In the genomic region with DNA sequence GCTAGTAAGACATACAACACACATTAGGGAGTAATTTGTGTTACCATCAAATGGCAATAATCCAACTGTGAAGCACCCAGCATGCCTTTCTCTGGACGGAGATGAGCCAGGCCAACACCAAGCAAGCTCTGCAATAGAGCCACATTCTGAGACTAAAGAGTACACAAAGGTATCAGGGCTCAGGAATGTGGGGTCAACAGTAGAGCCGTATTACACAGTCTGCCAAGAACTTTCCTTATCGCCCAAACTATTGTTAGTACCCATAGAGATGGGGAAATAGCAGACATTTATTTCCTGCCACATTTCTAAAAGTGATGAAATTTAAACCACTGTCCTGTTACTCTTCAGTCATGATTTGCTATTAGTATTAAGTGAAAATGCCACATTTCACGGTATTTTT, we compare ENCODE assay signal across 1 cellular context.
TF ChIP-seq lines count a peak whose summit lies in the region.

No MANE protein-coding gene starts in this region.

TF ChIP-seq in HepG2, 621 proteins besides CTCF, POLR2A, EP300 and RAD21 (continued from another document):
- TF ChIP-seq PAX8 (CRISPR knock-in tag; IDR thresholded peaks at IDR 0.05; ENCODE audit: borderline replicate concordance) (no peak), ZNF317 (CRISPR knock-in tag; IDR thresholded peaks at IDR 0.05) (no peak), SNAPC2 (CRISPR knock-in tag; IDR thresholded peaks at IDR 0.05) (no peak), RFX1 (IDR thresholded peaks at IDR 0.05) (no peak), ZNF891 (CRISPR knock-in tag; IDR thresholded peaks at IDR 0.05) (no peak), NCOA1 (CRISPR knock-in tag; IDR thresholded peaks at IDR 0.05) (no peak), ZNF235 (CRISPR knock-in tag; IDR thresholded peaks at IDR 0.05; ENCODE audit: borderline replicate concordance) (no peak), ETV5 (CRISPR knock-in tag; IDR thresholded peaks at IDR 0.05; ENCODE audit: borderline replicate concordance) (no peak), CHD2 (IDR thresholded peaks at IDR 0.05; ENCODE audit: low read depth, low read length) (no peak), MBNL3 (CRISPR knock-in tag; conservative IDR thresholded peaks at IDR 0.05) (no peak), JUN (CRISPR knock-in tag; IDR thresholded peaks at IDR 0.05) (no peak), ZNF143 (CRISPR knock-in tag; IDR thresholded peaks at IDR 0.05) (peak; percentile 79), SETDB1 (CRISPR knock-in tag; IDR thresholded peaks at IDR 0.05; ENCODE audit: borderline replicate concordance) (no peak), ZMYM4 (CRISPR knock-in tag; IDR thresholded peaks at IDR 0.05) (peak; percentile 54; the same call in 1 of the 2 replicates), ZNF496 (CRISPR knock-in tag; IDR thresholded peaks at IDR 0.05; ENCODE audit: insufficient replicate concordance) (no peak), ELF3 (CRISPR knock-in tag; IDR thresholded peaks at IDR 0.05) (peak; percentile 71; the same call in 1 of the 2 replicates), CEBPG (CRISPR knock-in tag; IDR thresholded peaks at IDR 0.05) (peak; percentile 46; the same call in 1 of the 2 replicates), KDM1A (CRISPR knock-in tag; IDR thresholded peaks at IDR 0.05) (peak; percentile 39; the same call in 1 of the 2 replicates), NRL (CRISPR knock-in tag; IDR thresholded peaks at IDR 0.05; ENCODE audit: borderline replicate concordance) (no peak), ZNF567 (CRISPR knock-in tag; IDR thresholded peaks at IDR 0.05; ENCODE audit: borderline replicate concordance) (no peak), ZNF746 (CRISPR knock-in tag; IDR thresholded peaks at IDR 0.05) (no peak), ZNF326 (CRISPR knock-in tag; IDR thresholded peaks at IDR 0.05; ENCODE audit: borderline replicate concordance) (no peak), TAF15 (IDR thresholded peaks at IDR 0.05; ENCODE audit: low read depth, low read length, poor library complexity, severe bottlenecking) (no peak), SMAD3 (CRISPR knock-in tag; IDR thresholded peaks at IDR 0.05) (no peak), KMT2A (CRISPR knock-in tag; IDR thresholded peaks at IDR 0.05) (no peak), ZBTB8A (CRISPR knock-in tag; IDR thresholded peaks at IDR 0.05; ENCODE audit: borderline replicate concordance, low read depth) (no peak), HOXA3 (CRISPR knock-in tag; IDR thresholded peaks at IDR 0.05) (0 out of 2 replicates have a peak, but pooled peaks have one; percentile 12), SOX5 (CRISPR knock-in tag; IDR thresholded peaks at IDR 0.05; ENCODE audit: borderline replicate concordance) (peak; percentile 85), ZNF564 (CRISPR knock-in tag; IDR thresholded peaks at IDR 0.05) (no peak), GPN1 (CRISPR knock-in tag; IDR thresholded peaks at IDR 0.05; ENCODE audit: borderline replicate concordance) (no peak), MXI1 (IDR thresholded peaks at IDR 0.05; ENCODE audit: borderline replicate concordance, low read depth, low read length) (no peak), ZNF460 (CRISPR knock-in tag; IDR thresholded peaks at IDR 0.05; ENCODE audit: borderline replicate concordance) (no peak), WIZ (CRISPR knock-in tag; IDR thresholded peaks at IDR 0.05) (no peak), ZSCAN31 (CRISPR knock-in tag; IDR thresholded peaks at IDR 0.05; ENCODE audit: low read depth) (no peak), SIN3B (IDR thresholded peaks at IDR 0.05; ENCODE audit: low read length) (no peak), SP4 (CRISPR knock-in tag; IDR thresholded peaks at IDR 0.05) (no peak), BCL6 (CRISPR knock-in tag; IDR thresholded peaks at IDR 0.05) (peak; percentile 69)
- TF ChIP-seq, protein P1, sequence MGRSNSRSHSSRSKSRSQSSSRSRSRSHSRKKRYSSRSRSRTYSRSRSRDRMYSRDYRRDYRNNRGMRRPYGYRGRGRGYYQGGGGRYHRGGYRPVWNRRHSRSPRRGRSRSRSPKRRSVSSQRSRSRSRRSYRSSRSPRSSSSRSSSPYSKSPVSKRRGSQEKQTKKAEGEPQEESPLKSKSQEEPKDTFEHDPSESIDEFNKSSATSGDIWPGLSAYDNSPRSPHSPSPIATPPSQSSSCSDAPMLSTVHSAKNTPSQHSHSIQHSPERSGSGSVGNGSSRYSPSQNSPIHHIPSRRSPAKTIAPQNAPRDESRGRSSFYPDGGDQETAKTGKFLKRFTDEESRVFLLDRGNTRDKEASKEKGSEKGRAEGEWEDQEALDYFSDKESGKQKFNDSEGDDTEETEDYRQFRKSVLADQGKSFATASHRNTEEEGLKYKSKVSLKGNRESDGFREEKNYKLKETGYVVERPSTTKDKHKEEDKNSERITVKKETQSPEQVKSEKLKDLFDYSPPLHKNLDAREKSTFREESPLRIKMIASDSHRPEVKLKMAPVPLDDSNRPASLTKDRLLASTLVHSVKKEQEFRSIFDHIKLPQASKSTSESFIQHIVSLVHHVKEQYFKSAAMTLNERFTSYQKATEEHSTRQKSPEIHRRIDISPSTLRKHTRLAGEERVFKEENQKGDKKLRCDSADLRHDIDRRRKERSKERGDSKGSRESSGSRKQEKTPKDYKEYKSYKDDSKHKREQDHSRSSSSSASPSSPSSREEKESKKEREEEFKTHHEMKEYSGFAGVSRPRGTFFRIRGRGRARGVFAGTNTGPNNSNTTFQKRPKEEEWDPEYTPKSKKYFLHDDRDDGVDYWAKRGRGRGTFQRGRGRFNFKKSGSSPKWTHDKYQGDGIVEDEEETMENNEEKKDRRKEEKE (IDR thresholded peaks at IDR 0.05): no peak
- TF ChIP-seq, protein P2, sequence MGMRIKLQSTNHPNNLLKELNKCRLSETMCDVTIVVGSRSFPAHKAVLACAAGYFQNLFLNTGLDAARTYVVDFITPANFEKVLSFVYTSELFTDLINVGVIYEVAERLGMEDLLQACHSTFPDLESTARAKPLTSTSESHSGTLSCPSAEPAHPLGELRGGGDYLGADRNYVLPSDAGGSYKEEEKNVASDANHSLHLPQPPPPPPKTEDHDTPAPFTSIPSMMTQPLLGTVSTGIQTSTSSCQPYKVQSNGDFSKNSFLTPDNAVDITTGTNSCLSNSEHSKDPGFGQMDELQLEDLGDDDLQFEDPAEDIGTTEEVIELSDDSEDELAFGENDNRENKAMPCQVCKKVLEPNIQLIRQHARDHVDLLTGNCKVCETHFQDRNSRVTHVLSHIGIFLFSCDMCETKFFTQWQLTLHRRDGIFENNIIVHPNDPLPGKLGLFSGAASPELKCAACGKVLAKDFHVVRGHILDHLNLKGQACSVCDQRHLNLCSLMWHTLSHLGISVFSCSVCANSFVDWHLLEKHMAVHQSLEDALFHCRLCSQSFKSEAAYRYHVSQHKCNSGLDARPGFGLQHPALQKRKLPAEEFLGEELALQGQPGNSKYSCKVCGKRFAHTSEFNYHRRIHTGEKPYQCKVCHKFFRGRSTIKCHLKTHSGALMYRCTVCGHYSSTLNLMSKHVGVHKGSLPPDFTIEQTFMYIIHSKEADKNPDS (CRISPR knock-in tag; IDR thresholded peaks at IDR 0.05): no peak
- TF ChIP-seq, protein P3, sequence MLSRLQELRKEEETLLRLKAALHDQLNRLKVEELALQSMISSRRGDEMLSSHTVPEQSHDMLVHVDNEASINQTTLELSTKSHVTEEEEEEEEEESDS (CRISPR knock-in tag; IDR thresholded peaks at IDR 0.05; ENCODE audit: borderline replicate concordance): no peak
- TF ChIP-seq, protein P4, sequence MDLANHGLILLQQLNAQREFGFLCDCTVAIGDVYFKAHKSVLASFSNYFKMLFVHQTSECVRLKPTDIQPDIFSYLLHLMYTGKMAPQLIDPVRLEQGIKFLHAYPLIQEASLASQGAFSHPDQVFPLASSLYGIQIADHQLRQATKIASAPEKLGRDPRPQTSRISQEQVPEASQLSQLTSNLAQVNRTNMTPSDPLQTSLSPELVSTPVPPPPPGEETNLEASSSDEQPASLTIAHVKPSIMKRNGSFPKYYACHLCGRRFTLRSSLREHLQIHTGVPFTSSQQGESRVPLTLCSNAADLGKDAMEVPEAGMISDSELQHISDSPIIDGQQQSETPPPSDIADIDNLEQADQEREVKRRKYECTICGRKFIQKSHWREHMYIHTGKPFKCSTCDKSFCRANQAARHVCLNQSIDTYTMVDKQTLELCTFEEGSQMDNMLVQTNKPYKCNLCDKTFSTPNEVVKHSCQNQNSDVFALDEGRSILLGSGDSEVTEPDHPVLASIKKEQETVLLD (CRISPR knock-in tag; IDR thresholded peaks at IDR 0.05; ENCODE audit: low read depth): no peak
- TF ChIP-seq, protein P5, sequence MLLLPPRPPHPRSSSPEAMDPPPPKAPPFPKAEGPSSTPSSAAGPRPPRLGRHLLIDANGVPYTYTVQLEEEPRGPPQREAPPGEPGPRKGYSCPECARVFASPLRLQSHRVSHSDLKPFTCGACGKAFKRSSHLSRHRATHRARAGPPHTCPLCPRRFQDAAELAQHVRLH (CRISPR knock-in tag; IDR thresholded peaks at IDR 0.05; ENCODE audit: borderline replicate concordance, low read depth): 0 out of 2 replicates have a peak, but pooled peaks have one; percentile 20
- TF ChIP-seq, protein P6, sequence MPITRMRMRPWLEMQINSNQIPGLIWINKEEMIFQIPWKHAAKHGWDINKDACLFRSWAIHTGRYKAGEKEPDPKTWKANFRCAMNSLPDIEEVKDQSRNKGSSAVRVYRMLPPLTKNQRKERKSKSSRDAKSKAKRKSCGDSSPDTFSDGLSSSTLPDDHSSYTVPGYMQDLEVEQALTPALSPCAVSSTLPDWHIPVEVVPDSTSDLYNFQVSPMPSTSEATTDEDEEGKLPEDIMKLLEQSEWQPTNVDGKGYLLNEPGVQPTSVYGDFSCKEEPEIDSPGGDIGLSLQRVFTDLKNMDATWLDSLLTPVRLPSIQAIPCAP (CRISPR knock-in tag; IDR thresholded peaks at IDR 0.05; ENCODE audit: low read depth): no peak
- TF ChIP-seq, protein P7, sequence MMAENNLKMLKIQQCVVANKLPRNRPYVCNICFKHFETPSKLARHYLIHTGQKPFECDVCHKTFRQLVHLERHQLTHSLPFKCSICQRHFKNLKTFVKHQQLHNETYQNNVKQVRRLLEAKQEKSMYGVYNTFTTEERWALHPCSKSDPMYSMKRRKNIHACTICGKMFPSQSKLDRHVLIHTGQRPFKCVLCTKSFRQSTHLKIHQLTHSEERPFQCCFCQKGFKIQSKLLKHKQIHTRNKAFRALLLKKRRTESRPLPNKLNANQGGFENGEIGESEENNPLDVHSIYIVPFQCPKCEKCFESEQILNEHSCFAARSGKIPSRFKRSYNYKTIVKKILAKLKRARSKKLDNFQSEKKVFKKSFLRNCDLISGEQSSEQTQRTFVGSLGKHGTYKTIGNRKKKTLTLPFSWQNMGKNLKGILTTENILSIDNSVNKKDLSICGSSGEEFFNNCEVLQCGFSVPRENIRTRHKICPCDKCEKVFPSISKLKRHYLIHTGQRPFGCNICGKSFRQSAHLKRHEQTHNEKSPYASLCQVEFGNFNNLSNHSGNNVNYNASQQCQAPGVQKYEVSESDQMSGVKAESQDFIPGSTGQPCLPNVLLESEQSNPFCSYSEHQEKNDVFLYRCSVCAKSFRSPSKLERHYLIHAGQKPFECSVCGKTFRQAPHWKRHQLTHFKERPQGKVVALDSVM (CRISPR knock-in tag; IDR thresholded peaks at IDR 0.05): no peak
- TF ChIP-seq, protein P8, sequence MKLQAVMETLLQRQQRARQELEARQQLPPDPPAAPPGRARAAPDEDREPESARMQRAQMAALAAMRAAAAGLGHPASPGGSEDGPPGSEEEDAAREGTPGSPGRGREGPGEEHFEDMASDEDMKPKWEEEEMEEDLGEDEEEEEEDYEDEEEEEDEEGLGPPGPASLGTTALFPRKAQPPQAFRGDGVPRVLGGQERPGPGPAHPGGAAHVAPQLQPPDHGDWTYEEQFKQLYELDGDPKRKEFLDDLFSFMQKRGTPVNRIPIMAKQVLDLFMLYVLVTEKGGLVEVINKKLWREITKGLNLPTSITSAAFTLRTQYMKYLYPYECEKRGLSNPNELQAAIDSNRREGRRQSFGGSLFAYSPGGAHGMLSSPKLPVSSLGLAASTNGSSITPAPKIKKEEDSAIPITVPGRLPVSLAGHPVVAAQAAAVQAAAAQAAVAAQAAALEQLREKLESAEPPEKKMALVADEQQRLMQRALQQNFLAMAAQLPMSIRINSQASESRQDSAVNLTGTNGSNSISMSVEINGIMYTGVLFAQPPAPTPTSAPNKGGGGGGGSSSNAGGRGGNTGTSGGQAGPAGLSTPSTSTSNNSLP (IDR thresholded peaks at IDR 0.05; ENCODE audit: low read depth, low read length): no peak
- TF ChIP-seq, protein P9, sequence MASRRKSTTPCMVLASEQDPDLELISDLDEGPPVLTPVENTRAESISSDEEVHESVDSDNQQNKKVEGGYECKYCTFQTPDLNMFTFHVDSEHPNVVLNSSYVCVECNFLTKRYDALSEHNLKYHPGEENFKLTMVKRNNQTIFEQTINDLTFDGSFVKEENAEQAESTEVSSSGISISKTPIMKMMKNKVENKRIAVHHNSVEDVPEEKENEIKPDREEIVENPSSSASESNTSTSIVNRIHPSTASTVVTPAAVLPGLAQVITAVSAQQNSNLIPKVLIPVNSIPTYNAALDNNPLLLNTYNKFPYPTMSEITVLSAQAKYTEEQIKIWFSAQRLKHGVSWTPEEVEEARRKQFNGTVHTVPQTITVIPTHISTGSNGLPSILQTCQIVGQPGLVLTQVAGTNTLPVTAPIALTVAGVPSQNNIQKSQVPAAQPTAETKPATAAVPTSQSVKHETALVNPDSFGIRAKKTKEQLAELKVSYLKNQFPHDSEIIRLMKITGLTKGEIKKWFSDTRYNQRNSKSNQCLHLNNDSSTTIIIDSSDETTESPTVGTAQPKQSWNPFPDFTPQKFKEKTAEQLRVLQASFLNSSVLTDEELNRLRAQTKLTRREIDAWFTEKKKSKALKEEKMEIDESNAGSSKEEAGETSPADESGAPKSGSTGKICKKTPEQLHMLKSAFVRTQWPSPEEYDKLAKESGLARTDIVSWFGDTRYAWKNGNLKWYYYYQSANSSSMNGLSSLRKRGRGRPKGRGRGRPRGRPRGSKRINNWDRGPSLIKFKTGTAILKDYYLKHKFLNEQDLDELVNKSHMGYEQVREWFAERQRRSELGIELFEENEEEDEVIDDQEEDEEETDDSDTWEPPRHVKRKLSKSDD (CRISPR knock-in tag; IDR thresholded peaks at IDR 0.05; ENCODE audit: low read depth): no peak
